Comparison of ENCODE assay signal across 8 cellular contexts in genomic region chr10:29482591-29483421, GRCh38.
A peak's percentile ranks its signal among the peaks of the same experiment; 100 is the strongest.
DNase-seq lines count a peak whose midpoint lies in the region; ATAC-seq, FAIRE-seq and TF ChIP-seq lines count a peak whose summit lies in the region.
"Had no signal": no experiment of that assay in that cellular context is flagged by ENCODE, and none has a peak within 500 bp of the region (broad histone marks: within the 10 kb centered on the region; RNA-seq: fewer than 3 reads in every experiment).

No MANE protein-coding gene starts in this region.

- DNase-seq in astrocyte of the cerebellum (ENCODE audit: low read depth), result peak; percentile 54
- DNase-seq in memory B cell (ENCODE audit: low spot score in 2 of 2), result no peak
- no peak for DNase-seq in OCI-M2 (lab: John Stamatoyannopoulos, UW; ENCODE audit: unreplicated experiment)
- DNase-seq in small intestine, result no peak
- no peak for DNase-seq in GM10266 (ENCODE audit: extremely low spot score)

- ATAC-seq in GM18909 (IDR thresholded peaks at IDR 0.05; ENCODE audit: poor library complexity, unreplicated experiment) (peak; percentile 47), memory B cell (ENCODE audit: low read depth) (peak; percentile 56)

- H2AFZ ChIP-seq in Loucy (ENCODE audit: low read length), result peak overlapping the region; percentile 18; the same call in 1 of the 2 replicates

- H3K9me2 ChIP-seq in Loucy (replicated peaks; ENCODE audit: low read depth, low read length), result no peaks in the 10 kb centered on the region

- H3K36me3 ChIP-seq in Loucy (ENCODE audit: insufficient read depth, low read length), result no peaks in the 10 kb centered on the region
- H3K36me3 ChIP-seq in small intestine (ENCODE audit: control insufficient read depth in 2 of 2, insufficient read depth in 2 of 2, low read length in 2 of 2), result peaks cover 0 to 4% of the 10 kb centered on the region in 2 donors

- in situ Hi-C loops in astrocyte of the cerebellum (cut with HindIII; ENCODE audit: low sequenced_read_pairs), result no loop called here

- no peaks in the 10 kb centered on the region for H3F3A ChIP-seq in Loucy (ENCODE audit: low read depth)

- H3K9me3 ChIP-seq in Loucy (ENCODE audit: insufficient read depth, low read depth, low read length) (no peaks in the 10 kb centered on the region), small intestine (ENCODE audit: control insufficient read depth, low read depth) (no peaks in the 10 kb centered on the region)
- H3K9me3 ChIP-seq: neutrophil had no signal

- H3K4me1 ChIP-seq in Loucy (ENCODE audit: insufficient read depth, low read length, poor library complexity, severe bottlenecking) (peaks cover 82% of the 10 kb centered on the region), small intestine (ENCODE audit: control insufficient read depth in 2 of 2, insufficient read depth in 1 of 2, low read depth in 1 of 2, low read length in 1 of 2) (no peaks in the 10 kb centered on the region)

- no peak overlapping the region for H3K4me3 Mint-ChIP-seq in memory B cell

- peak; percentile 65 for TF ChIP-seq CTCF in Loucy (conservative IDR thresholded peaks at IDR 0.05; ENCODE audit: low read length)
- peak; percentile 10 for TF ChIP-seq CTCF in astrocyte of the cerebellum (IDR thresholded peaks at IDR 0.05; ENCODE audit: low read depth, low read length, missing control alignments)
- no peak for TF ChIP-seq CTCF in GM10266 (IDR thresholded peaks at IDR 0.05; ENCODE audit: control insufficient read depth, insufficient read depth, low read depth, missing control alignments)

- H3K9ac ChIP-seq in Loucy (ENCODE audit: low read depth, low read length, poor library complexity, severe bottlenecking), result peak overlapping the region; percentile 56

- H4K20me1 ChIP-seq in Loucy (ENCODE audit: insufficient read depth, low read length, poor library complexity, severe bottlenecking), result no peaks in the 10 kb centered on the region

- peak overlapping the region; percentile 61 for H3K4me2 ChIP-seq in Loucy (ENCODE audit: low read depth, low read length, poor library complexity, severe bottlenecking)

- H3K9me3 Mint-ChIP-seq in memory B cell, result no peaks in the 10 kb centered on the region

- FAIRE-seq in small intestine (lab: Jason Lieb, UNC), result no peak

- H3K79me2 ChIP-seq in Loucy (ENCODE audit: insufficient read depth, low read length), result no peaks in the 10 kb centered on the region

- no peaks in the 10 kb centered on the region for H3K27me3 Mint-ChIP-seq in memory B cell

- H3K27me3 ChIP-seq in Loucy (ENCODE audit: insufficient read depth, low read length, poor library complexity, severe bottlenecking) (no peaks in the 10 kb centered on the region), small intestine (ENCODE audit: control insufficient read depth in 2 of 2, insufficient read depth in 2 of 2, low read length in 2 of 2) (no peaks in the 10 kb centered on the region)
- H3K27me3 ChIP-seq: neutrophil had no signal

- no peaks in the 10 kb centered on the region for H3K36me3 Mint-ChIP-seq in memory B cell

- no peak overlapping the region for H3K27ac Mint-ChIP-seq in memory B cell

- WGBS in small intestine, 3 donors, result 51 to 86% (median 72%) methylated on average over 13 to 14 of the region's 14 CpGs

- H3K27ac ChIP-seq in small intestine (ENCODE audit: low read depth in 1 of 2, low read length in 1 of 2), result no peak overlapping the region
- H3K27ac ChIP-seq: neutrophil had no signal

- no peaks in the 10 kb centered on the region for H3K4me1 Mint-ChIP-seq in memory B cell

- H3K4me3 ChIP-seq in Loucy (ENCODE audit: low read length, poor library complexity, severe bottlenecking), result peak overlapping the region; percentile 50
- no peak overlapping the region for H3K4me3 ChIP-seq in astrocyte of the cerebellum (ENCODE audit: low read depth, low read length)
- H3K4me3 ChIP-seq in small intestine (ENCODE audit: low read depth in 1 of 2, low read length in 2 of 2), result no peak overlapping the region
